12 cellular contexts compared by ENCODE assay signal in the genomic region with DNA sequence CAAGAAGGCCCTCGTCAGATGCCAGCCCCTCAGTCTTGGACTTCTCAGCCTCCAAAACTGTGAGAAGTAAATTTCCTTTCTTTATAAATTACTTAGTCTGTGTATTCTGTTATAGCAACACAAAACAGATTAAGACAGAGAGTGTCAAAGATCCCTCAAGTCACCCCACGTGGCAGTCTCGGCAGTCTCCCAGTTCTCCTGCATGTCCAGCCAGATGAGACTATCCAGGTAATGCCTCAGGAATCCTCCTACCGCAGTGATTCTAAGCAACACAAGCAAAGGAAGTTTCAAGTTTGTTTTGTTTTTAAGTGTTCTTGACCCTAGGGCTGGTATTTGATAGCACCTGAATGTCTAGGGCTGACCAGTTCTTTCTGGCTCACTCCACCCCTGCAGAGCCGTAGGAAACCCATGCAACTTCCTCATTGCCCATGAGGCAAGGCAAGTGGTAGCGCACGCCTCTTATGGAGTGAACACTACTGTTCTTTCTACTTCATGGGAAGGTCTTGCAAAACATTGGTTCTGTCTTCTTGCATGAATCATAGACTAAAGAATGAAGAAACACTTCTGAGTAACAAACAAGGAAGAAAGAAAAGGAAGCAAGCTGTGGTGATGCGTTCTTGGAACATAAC. TPM values are rescaled to one million over a fixed set of nuclear protein-coding genes. Genes with fewer than 3 reads are reported as not detected.
DNase-seq lines count a peak whose midpoint lies in the region; ATAC-seq and TF ChIP-seq lines count a peak whose summit lies in the region.
"Had no signal": no experiment of that assay in that cellular context is flagged by ENCODE, and none has a peak within 500 bp of the region (broad histone marks: within the 10 kb centered on the region; RNA-seq: fewer than 3 reads in every experiment).

No MANE protein-coding gene starts in this region.

- H3K9ac ChIP-seq in smooth muscle cell (ENCODE audit: low read depth), result peak overlapping the region; percentile 53

- no peak overlapping the region for H3K4me3 ChIP-seq in smooth muscle cell
- no peak overlapping the region for H3K4me3 ChIP-seq in gastroesophageal sphincter

- peak overlapping the region; percentile 89 for H3K27ac ChIP-seq in smooth muscle cell (ENCODE audit: low read depth)
- H3K27ac ChIP-seq in gastroesophageal sphincter, result no peak overlapping the region

- H2AFZ ChIP-seq in smooth muscle cell (ENCODE audit: low read depth), result no peak overlapping the region

- H3K36me3 ChIP-seq in smooth muscle cell (ENCODE audit: low read depth) (no peaks in the 10 kb centered on the region), gastroesophageal sphincter (peaks cover 0 to 7% of the 10 kb centered on the region in 2 donors)

- DNase-seq in GM04503 (ENCODE audit: low read depth) (peak; percentile 87), RKO (ENCODE audit: low spot score) (peak; percentile 1), fibroblast of gingiva (ENCODE audit: low read depth) (peak; percentile 83), smooth muscle cell (lab: John Stamatoyannopoulos, UW; ENCODE audit: unreplicated experiment) (no peak)
- DNase-seq in stimulated activated CD4-positive, alpha-beta T cell treated with anti-CD3 and anti-CD28 coated beads, Interleukin-1b, Interleukin-23, amount 100 ng/mL, for 48 hours, result no peak
- DNase-seq: activated CD8-positive, alpha-beta T cell treated with anti-CD3 and anti-CD28 coated beads for 36 hours; nucleus accumbens; Right ventricle myocardium superior had no signal

- H3K4me2 ChIP-seq in smooth muscle cell, result peak overlapping the region; percentile 36

- H3F3A ChIP-seq in smooth muscle cell (ENCODE audit: low read depth), result peaks cover 5% of the 10 kb centered on the region

- H4K20me1 ChIP-seq in smooth muscle cell (ENCODE audit: low read depth), result no peaks in the 10 kb centered on the region

- H3K27me3 ChIP-seq in smooth muscle cell (ENCODE audit: low read depth) (no peaks in the 10 kb centered on the region), gastroesophageal sphincter (no peaks in the 10 kb centered on the region)

- no peaks in the 10 kb centered on the region for H3K4me1 ChIP-seq in smooth muscle cell (ENCODE audit: low read depth)
- H3K4me1 ChIP-seq in gastroesophageal sphincter, result peaks cover 0 to 10% (median 0%) of the 10 kb centered on the region in 3 donors

- H3K79me2 ChIP-seq in smooth muscle cell (ENCODE audit: low read depth), result no peaks in the 10 kb centered on the region

- no peaks in the 10 kb centered on the region for H3K9me3 ChIP-seq in smooth muscle cell (replicated peaks; ENCODE audit: low read depth)
- H3K9me3 ChIP-seq in gastroesophageal sphincter, result no peaks in the 10 kb centered on the region

- WGBS in smooth muscle cell (ENCODE audit: low lambda C conversion rate), result 49% methylated on average over 8 of the region's 8 CpGs
- 77 to 95% methylated on average over 5 to 8 of the region's 8 CpGs for WGBS in gastroesophageal sphincter (ENCODE audit: low coverage in 1 of 2), 2 donors

- TF ChIP-seq EP300 in gastroesophageal sphincter (IDR thresholded peaks at IDR 0.05), result no peak

- no peak for ATAC-seq in gastroesophageal sphincter
- no peak for ATAC-seq in GM19455 (IDR thresholded peaks at IDR 0.05; ENCODE audit: unreplicated experiment)
- ATAC-seq in GM18511 (IDR thresholded peaks at IDR 0.05; ENCODE audit: unreplicated experiment), result no peak
- ATAC-seq: activated CD8-positive, alpha-beta T cell treated with anti-CD3 and anti-CD28 coated beads for 36 hours had no signal

- TF ChIP-seq POLR2A in gastroesophageal sphincter (IDR thresholded peaks at IDR 0.05), result no peak

- TF ChIP-seq CTCF in smooth muscle cell (IDR thresholded peaks at IDR 0.05; ENCODE audit: borderline replicate concordance, insufficient read depth, poor library complexity, severe bottlenecking) (no peak), gastroesophageal sphincter (IDR thresholded peaks at IDR 0.05) (no peak)

RNA-seq across cellular contexts. Expression of gene FOXQ1, which starts 24.8 kb away (rescaled TPM):
- 3.5 and 6.6 TPM in 2 replicates for total RNA-seq in smooth muscle cell
- 10.0 and 10.4 TPM in 2 replicates for polyA plus RNA-seq in smooth muscle cell
- 1 to 10 TPM in 3 of 4 donors, under 1 TPM in 1; 0.40 to 7.0 (median 4.5) TPM for total RNA-seq in gastroesophageal sphincter
- total RNA-seq: activated CD8-positive, alpha-beta T cell treated with anti-CD3 and anti-CD28 coated beads for 36 hours; G401; Right ventricle myocardium superior had no signal

Comparison
In these comparisons a context has a peak if more than half of its experiments do, and no peak if none do; other contexts are left out.
1. DNase-seq: peak in GM04503 (single experiment), RKO (single experiment) and fibroblast of gingiva (single experiment); none in smooth muscle cell (single experiment) and stimulated activated CD4-positive, alpha-beta T cell treated with anti-CD3 and anti-CD28 coated beads, Interleukin-1b, Interleukin-23, amount 100 ng/mL, for 48 hours (single experiment).